Comparison of ENCODE assay signal across 9 cellular contexts in genomic region chr12:4879481-4879880, GRCh38. TPM values are rescaled to one million over a fixed set of nuclear protein-coding genes. Genes with fewer than 3 reads are reported as not detected.
"Had no signal": no experiment of that assay in that cellular context is flagged by ENCODE, and none has a peak within 500 bp of the region (broad histone marks: within the 10 kb centered on the region; RNA-seq: fewer than 3 reads in every experiment).

No MANE protein-coding gene starts in this region.

RNA-seq across cellular contexts. Expression of gene KCNA1, which starts 30.2 kb away (rescaled TPM):
- total RNA-seq: activated naive CD8-positive, alpha-beta T cell treated with anti-CD3 and anti-CD28 coated beads, Interleukin-2, amount 10 ng/mL, durations not matched to agents 7 days and 5 days; activated T-helper 1 cell treated with anti-CD3 and anti-CD28 coated beads, Interleukin-12 subunit alpha, Interleukin-12 subunit beta, Interleukin-2, Interleukin-4 antibody, amounts not matched to agents 30 ng/mL and 10 ng/mL and 1 ng/mL, durations not matched to agents 14 hours and 24 hours and 36 hours; activated T-helper 17 cell treated with anti-CD3 and anti-CD28 coated beads, Interleukin-2, amount 50 U/mL, for 72 hours; activated T-helper 2 cell treated with anti-CD3 and anti-CD28 coated beads, Interferon-gamma antibody, Interleukin-2, Interleukin-4, amounts not matched to agents 10 μg/mL and 5 μg/mL and 100 μg/mL, durations not matched to agents 14 hours and 24 hours and 36 hours; adrenal gland; ascending aorta; bronchial epithelial cell had no signal
- polyA plus RNA-seq: adrenal gland, aorta, cardiac muscle cell had no signal
